In genomic region chr4:55124337-55125076, GRCh38 we compare ENCODE assay signal across 12 cellular contexts. TPM values are rescaled to one million over a fixed set of nuclear protein-coding genes. Genes with fewer than 3 reads are reported as not detected.
A peak's percentile ranks its signal among the peaks of the same experiment; 100 is the strongest.
DNase-seq lines count a peak whose midpoint lies in the region; ATAC-seq and TF ChIP-seq lines count a peak whose summit lies in the region.
"Had no signal": no experiment of that assay in that cellular context is flagged by ENCODE, and none has a peak within 500 bp of the region (broad histone marks: within the 10 kb centered on the region; RNA-seq: fewer than 3 reads in every experiment).

No MANE protein-coding gene starts in this region.

- no peak overlapping the region for H4K5ac ChIP-seq in IMR-90 (ENCODE audit: low read depth, low read length)

- TF ChIP-seq CTCF in IMR-90 (conservative IDR thresholded peaks at IDR 0.05; ENCODE audit: low read depth, low read length) (no peak), right lobe of liver (IDR thresholded peaks at IDR 0.05) (no peak), adrenal gland (IDR thresholded peaks at IDR 0.05) (no peak)

- H2AFZ ChIP-seq in IMR-90 (replicated peaks; ENCODE audit: low read length, poor library complexity), result peak overlapping the region; percentile 79

- no peak overlapping the region for H3K27ac ChIP-seq in IMR-90 (ENCODE audit: insufficient read depth, low read length)
- peak overlapping the region; percentile 31 to 40 (median 38) for H3K27ac ChIP-seq in right lobe of liver
- peak overlapping the region in 10 of 21 experiments; percentile 0 to 74 (median 32) for H3K27ac ChIP-seq in skin epidermis
- H3K27ac ChIP-seq in adrenal gland, result peak overlapping the region in 1 of 5 donors; percentile 62

- TF ChIP-seq RAD21 in IMR-90 (IDR thresholded peaks at IDR 0.05; ENCODE audit: low read length), result no peak

- no peaks in the 10 kb centered on the region for H3K4me1 ChIP-seq in IMR-90 (ENCODE audit: control insufficient read depth, insufficient read depth, low read length)
- H3K4me1 ChIP-seq in right lobe of liver, result no peaks in the 10 kb centered on the region
- H3K4me1 ChIP-seq in adrenal gland (replicated peaks in 1 of 2), result no peaks in the 10 kb centered on the region

- H3K4me3 ChIP-seq in IMR-90 (ENCODE audit: insufficient read depth, low read depth, low read length) (no peak overlapping the region), right lobe of liver (peak overlapping the region; percentile 36 to 40 (median 37)), skin epidermis (peak overlapping the region; percentile 4 to 40 (median 29)), adrenal gland (peak overlapping the region in 2 of 4 donors; percentile 8 to 48)

- H3K27me3 ChIP-seq in IMR-90 (ENCODE audit: control insufficient read depth, insufficient read depth, low read length) (peaks cover 33% of the 10 kb centered on the region), right lobe of liver (no peaks in the 10 kb centered on the region), adrenal gland (peaks cover 16% of the 10 kb centered on the region)

- 13% methylated on average over 9 of the region's 34 CpGs; no CpG with 5 or more reads in 1 of the 2 experiments for WGBS in IMR-90 (ENCODE audit: extremely low coverage in 2 of 2, insufficient read length in 1 of 2), 2 experiments
- WGBS in right lobe of liver (ENCODE audit: insufficient coverage, low coverage, low lambda C conversion rate, missing lambda C conversion rate), result 9% methylated on average over 16 of the region's 34 CpGs
- 11 to 35% (median 23%) methylated on average over 15 to 34 of the region's 34 CpGs for WGBS in adrenal gland, 4 donors

- no peaks in the 10 kb centered on the region for H4K20me1 ChIP-seq in IMR-90 (ENCODE audit: insufficient read depth, low read length)

- H2BK20ac ChIP-seq in IMR-90 (ENCODE audit: low read depth, low read length), result no peak overlapping the region

- no peak overlapping the region for H3K23ac ChIP-seq in IMR-90 (ENCODE audit: low read depth, low read length)

- no peaks in the 10 kb centered on the region for H3K79me1 ChIP-seq in IMR-90 (ENCODE audit: low read depth in 1 of 2, low read length in 2 of 2)

- H3K9me3 ChIP-seq in IMR-90 (ENCODE audit: control insufficient read depth, insufficient read depth, low read length) (no peaks in the 10 kb centered on the region), right lobe of liver (no peaks in the 10 kb centered on the region), adrenal gland (replicated peaks in 1 of 3) (no peaks in the 10 kb centered on the region)

- H3K4me2 ChIP-seq in IMR-90 (ENCODE audit: low read depth, low read length), result no peak overlapping the region; the same call in 1 of the 2 replicates

- no peak overlapping the region for H2BK15ac ChIP-seq in IMR-90 (ENCODE audit: low read depth, low read length)

- no peak overlapping the region for H3K56ac ChIP-seq in IMR-90 (ENCODE audit: extremely low read depth, insufficient read depth, low read length)

- no peak overlapping the region for H3K9ac ChIP-seq in IMR-90 (ENCODE audit: low read depth, low read length)

- H2BK120ac ChIP-seq in IMR-90 (ENCODE audit: low read depth, low read length), result no peak overlapping the region

- DNase-seq in IMR-90, result no peak
- no peak for DNase-seq in right lobe of liver
- no peak for DNase-seq in adrenal gland
- no peak for DNase-seq in mucosa of gallbladder (ENCODE audit: low spot score)
- DNase-seq: effector CD8-positive, alpha-beta T cell; natural killer cell; T-helper 1 cell had no signal

- dilution Hi-C loops in IMR-90 (cut with HindIII; ENCODE audit: low sequenced_read_pairs, unreplicated experiment), result no loop called here

- H2AK5ac ChIP-seq in IMR-90 (ENCODE audit: low read depth, low read length), result no peak overlapping the region

- H3K4ac ChIP-seq in IMR-90 (ENCODE audit: low read depth, low read length), result no peak overlapping the region

- POLR2A ChIA-PET in IMR-90 (lab: Charles Lee; ENCODE audit: unreplicated experiment), result no interaction called here

- H3K18ac ChIP-seq in IMR-90 (ENCODE audit: low read depth, low read length), result no peak overlapping the region

- TF ChIP-seq POLR2A in IMR-90 (IDR thresholded peaks at IDR 0.05; ENCODE audit: low read depth, low read length), result no peak
- no peak for TF ChIP-seq POLR2A in right lobe of liver (IDR thresholded peaks at IDR 0.05)
- no peak for TF ChIP-seq POLR2A in adrenal gland (IDR thresholded peaks at IDR 0.05)

- H3K36me3 ChIP-seq in IMR-90 (ENCODE audit: control insufficient read depth, insufficient read depth, low read length) (no peaks in the 10 kb centered on the region), right lobe of liver (no peaks in the 10 kb centered on the region), adrenal gland (replicated peaks in 1 of 2) (no peaks in the 10 kb centered on the region)

- no TSS peak for BruUV-seq in IMR-90 (replicated peaks; lab: Mats Ljungman, UMichigan)

- peak overlapping the region; percentile 52 for H2AK9ac ChIP-seq in IMR-90 (replicated peaks; ENCODE audit: low read depth, low read length, poor library complexity)

- CTCF ChIA-PET in IMR-90 (lab: Yijun Ruan, JAX), result interaction anchor here (0.6 kb wide), 1 partner anchor 350 kb away, joined by 3 read pairs; no protein-coding TSS in a partner anchor

- no peak overlapping the region for H4K8ac ChIP-seq in IMR-90 (ENCODE audit: low read depth in 2 of 2, low read length in 2 of 2)

- H2BK5ac ChIP-seq in IMR-90 (ENCODE audit: low read depth, low read length, poor library complexity, severe bottlenecking), result no peak overlapping the region

- intact Hi-C loops in IMR-90 (cut with micrococcal nuclease) (no loop called here), right lobe of liver (cut with DNase I) (no loop called here), adrenal gland (cut with DNase I) (no loop called here)

- ATAC-seq in IMR-90 (ENCODE audit: low read depth) (no peak), esophagus mucosa (peak; percentile 15), right lobe of liver (peak in 2 of 4 donors; percentile 9 to 19), GM18498 (IDR thresholded peaks at IDR 0.05; ENCODE audit: unreplicated experiment) (no peak), HG03342 (IDR thresholded peaks at IDR 0.05; ENCODE audit: unreplicated experiment) (no peak)
- ATAC-seq: natural killer cell had no signal

- no peaks in the 10 kb centered on the region for H3K9me1 ChIP-seq in IMR-90 (ENCODE audit: insufficient read depth, low read length)

- H3K14ac ChIP-seq in IMR-90 (replicated peaks; ENCODE audit: low read depth, low read length), result no peak overlapping the region

- H4K91ac ChIP-seq in IMR-90 (ENCODE audit: insufficient read depth, low read depth, low read length), result no peak overlapping the region

- in situ Hi-C loops in IMR-90 (cut with MboI; ENCODE audit: low sequenced_read_pairs), result no loop called here

TF ChIP-seq in IMR-90, 13 proteins besides CTCF, POLR2A, EP300 and RAD21:
- TF ChIP-seq MXI1 (IDR thresholded peaks at IDR 0.05; ENCODE audit: borderline replicate concordance, low read depth, low read length), result no peak

RNA-seq across cellular contexts. Expression of gene KDR, which starts 0.9 kb away (rescaled TPM):
- total RNA-seq in IMR-90 (2012; rRNA removed) (not detected in 2 replicates), esophagus mucosa (4.2 TPM), right lobe of liver (10 to 100 TPM in 4 of 6 experiments, 1 to 10 TPM in 2; 7.9 to 22.4 (median 11.7) TPM), adrenal gland (10 to 100 TPM; 35.6 to 69.0 (median 39.7) TPM), mucosa of gallbladder (24.0 TPM)
- polyA plus RNA-seq in IMR-90 (2012; rRNA removed) (not detected in 2 replicates), adrenal gland (10 to 100 TPM in 1 of 3 donors, 1 to 10 TPM in 2; 5.1 to 32.8 (median 8.8) TPM)
- polyA plus RNA-seq in IMR-90 (2012; cell fraction: cytosol; rRNA removed), result not detected in 2 replicates
- polyA plus RNA-seq in IMR-90 (2012; cell fraction: nucleus; rRNA removed; ENCODE audit: low replicate concordance), result not detected in 2 replicates
- total RNA-seq: H4 had no signal
